ENCODE assay signal across 8 cellular contexts in genomic region chr20:58691773-58692578, GRCh38. TPM values are rescaled to one million over a fixed set of nuclear protein-coding genes. Genes with fewer than 3 reads are reported as not detected.
DNase-seq lines count a peak whose midpoint lies in the region; ATAC-seq and TF ChIP-seq lines count a peak whose summit lies in the region.

No MANE protein-coding gene starts in this region.

- POLR2A ChIA-PET in activated B cell treated with CpG ODN at 0.5 μM for 24 hours (lab: Charles Lee) = interaction anchor here (0.7 to 1.5 kb wide), 3 partner anchors 39 to 93 kb away, joined by 7 to 13 read pairs (median 8); partner anchors contain the start of gene STX16

- H3K4me2 ChIP-seq in skeletal muscle satellite cell (ENCODE audit: low read length) = peak overlapping the region; percentile 68

- H3K4me3 ChIP-seq in cardiac muscle cell (no peak overlapping the region), skeletal muscle satellite cell (ENCODE audit: low read length) (peak overlapping the region; percentile 45)

- CTCF ChIA-PET in activated B cell treated with CpG ODN at 0.5 μM for 24 hours (lab: Charles Lee) = no interaction called here

- H3K4me1 ChIP-seq in cardiac muscle cell (ENCODE audit: low read depth) = peaks cover 3% of the 10 kb centered on the region
- H3K4me1 ChIP-seq in skeletal muscle satellite cell (ENCODE audit: control insufficient read depth, insufficient read depth, low read length) = peaks cover 56% of the 10 kb centered on the region

- no peaks in the 10 kb centered on the region for H3K9me3 ChIP-seq in cardiac muscle cell (ENCODE audit: low read depth)
- H3K9me3 ChIP-seq in skeletal muscle satellite cell (replicated peaks; ENCODE audit: low read length) = no peaks in the 10 kb centered on the region

- no peaks in the 10 kb centered on the region for H3K9me3 Mint-ChIP-seq in activated B cell treated with CpG ODN at 0.5 μM for 24 hours

- peaks cover 7% of the 10 kb centered on the region for H3K4me1 Mint-ChIP-seq in activated B cell treated with CpG ODN at 0.5 μM for 24 hours

- no peaks in the 10 kb centered on the region for H3K27me3 Mint-ChIP-seq in activated B cell treated with CpG ODN at 0.5 μM for 24 hours

- peaks cover 6% of the 10 kb centered on the region for H3K36me3 Mint-ChIP-seq in activated B cell treated with CpG ODN at 0.5 μM for 24 hours (ENCODE audit: low read depth)

- H3K36me3 ChIP-seq in cardiac muscle cell (no peaks in the 10 kb centered on the region), skeletal muscle satellite cell (ENCODE audit: insufficient read depth, low read length) (peaks cover 24% of the 10 kb centered on the region)

- intact Hi-C loops in activated B cell treated with CpG ODN at 0.5 μM for 24 hours (cut with micrococcal nuclease) = loop anchor here (1.0 kb wide), 2 partner anchors 40 to 455 kb away; no protein-coding TSS in a partner anchor

- peak overlapping the region; percentile 38 for H3K4me3 Mint-ChIP-seq in activated B cell treated with CpG ODN at 0.5 μM for 24 hours

- peak overlapping the region; percentile 74 for H3K27ac ChIP-seq in cardiac muscle cell

- ATAC-seq in HG03139 (IDR thresholded peaks at IDR 0.05; ENCODE audit: unreplicated experiment) = peak; percentile 7
- no peak for ATAC-seq in activated B cell treated with CpG ODN at 0.5 μM for 24 hours (ENCODE audit: low read depth)

- no peak overlapping the region for H3K27ac Mint-ChIP-seq in activated B cell treated with CpG ODN at 0.5 μM for 24 hours

- DNase-seq in activated B cell treated with CpG ODN at 0.5 μM for 24 hours (no peak), cardiac muscle cell (ENCODE audit: low read depth in 1 of 2, low spot score in 1 of 2) (peak in 1 of 2 donors; percentile 84), SW 1271 (lab: John Stamatoyannopoulos, UW) (no peak), NCI-H2227 treated with DMSO at 0.1 percent for 48 hours (lab: John Stamatoyannopoulos, UW) (no peak), NCI-H146 treated with DMSO at 0.1 percent for 48 hours (lab: John Stamatoyannopoulos, UW; ENCODE audit: unreplicated experiment) (no peak), GM19240 (ENCODE audit: insufficient read length, low spot score) (no peak)

- H3K9ac ChIP-seq in skeletal muscle satellite cell (ENCODE audit: low read depth, low read length) = peak overlapping the region; percentile 98

- TF ChIP-seq CTCF in activated B cell treated with CpG ODN at 0.5 μM for 24 hours (IDR thresholded peaks at IDR 0.05) (no peak), cardiac muscle cell (IDR thresholded peaks at IDR 0.05; ENCODE audit: low read depth, low read length) (no peak)

- H3K27me3 ChIP-seq in cardiac muscle cell = no peaks in the 10 kb centered on the region
- no peaks in the 10 kb centered on the region for H3K27me3 ChIP-seq in skeletal muscle satellite cell (ENCODE audit: control insufficient read depth, insufficient read depth, low read length)

RNA-seq across cellular contexts. Expression of gene NPEPL1, which starts 0.6 kb away (rescaled TPM):
- total RNA-seq in activated B cell treated with CpG ODN at 0.5 μM for 24 hours (18.7 and 21.5 TPM in 2 replicates), cardiac muscle cell (26.7 and 59.0 TPM in 2 replicates)
- polyA plus RNA-seq in cardiac muscle cell = 58.4 and 81.2 TPM in 2 replicates
- total RNA-seq in skeletal muscle satellite cell (2012; rRNA removed) = 27.1 and 27.5 TPM in 2 replicates

RNA-seq across cellular contexts. Expression of gene STX16, which starts 40.9 kb away (rescaled TPM):
- 71.4 and 77.4 TPM in 2 replicates for total RNA-seq in activated B cell treated with CpG ODN at 0.5 μM for 24 hours
- 29.9 and 58.1 TPM in 2 replicates for total RNA-seq in cardiac muscle cell
- 55.5 and 87.7 TPM in 2 replicates for polyA plus RNA-seq in cardiac muscle cell
- 16.5 and 18.6 TPM in 2 replicates for total RNA-seq in skeletal muscle satellite cell (2012; rRNA removed)
